ENCODE assay signal across 1 cellular context in genomic region chr3:169764164-169764452, GRCh38.
TF ChIP-seq lines count a peak whose summit lies in the region.

No MANE protein-coding gene starts in this region.

TF ChIP-seq in endothelial cell of umbilical vein, 7 proteins besides CTCF, POLR2A, EP300 and RAD21:
- TF ChIP-seq EZH2 (IDR thresholded peaks at IDR 0.05; ENCODE audit: borderline replicate concordance, low read depth, low read length, severe bottlenecking) (no peak), JUN (IDR thresholded peaks at IDR 0.05; ENCODE audit: borderline replicate concordance, insufficient read depth, insufficient read length, low read depth) (no peak), FOS (IDR thresholded peaks at IDR 0.05; ENCODE audit: borderline replicate concordance, insufficient read depth, low read length) (no peak), MYC (IDR thresholded peaks at IDR 0.05; ENCODE audit: low read depth, low read length) (no peak), GATA2 (IDR thresholded peaks at IDR 0.05; ENCODE audit: insufficient read depth, insufficient read length, low read depth, low read length) (no peak), POLR2AphosphoS5 (IDR thresholded peaks at IDR 0.05; ENCODE audit: insufficient read depth, low read depth, low read length) (no peak)
- TF ChIP-seq, protein P1, sequence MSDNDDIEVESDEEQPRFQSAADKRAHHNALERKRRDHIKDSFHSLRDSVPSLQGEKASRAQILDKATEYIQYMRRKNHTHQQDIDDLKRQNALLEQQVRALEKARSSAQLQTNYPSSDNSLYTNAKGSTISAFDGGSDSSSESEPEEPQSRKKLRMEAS (IDR thresholded peaks at IDR 0.05; ENCODE audit: insufficient read depth, insufficient read length), result no peak
